1 cellular context compared by ENCODE assay signal in genomic region chr6:127341471-127342202, GRCh38.
TF ChIP-seq lines count a peak whose summit lies in the region.

No MANE protein-coding gene starts in this region.

TF ChIP-seq in HEK293, 187 proteins besides CTCF, POLR2A, EP300 and RAD21 (continued from another document):
- 0 out of 2 replicates have a peak, but pooled peaks have one; percentile 27 for TF ChIP-seq PRDM6 (tag by site-specific recombination; IDR thresholded peaks at IDR 0.05)
